8 cellular contexts compared by ENCODE assay signal in the genomic region with DNA sequence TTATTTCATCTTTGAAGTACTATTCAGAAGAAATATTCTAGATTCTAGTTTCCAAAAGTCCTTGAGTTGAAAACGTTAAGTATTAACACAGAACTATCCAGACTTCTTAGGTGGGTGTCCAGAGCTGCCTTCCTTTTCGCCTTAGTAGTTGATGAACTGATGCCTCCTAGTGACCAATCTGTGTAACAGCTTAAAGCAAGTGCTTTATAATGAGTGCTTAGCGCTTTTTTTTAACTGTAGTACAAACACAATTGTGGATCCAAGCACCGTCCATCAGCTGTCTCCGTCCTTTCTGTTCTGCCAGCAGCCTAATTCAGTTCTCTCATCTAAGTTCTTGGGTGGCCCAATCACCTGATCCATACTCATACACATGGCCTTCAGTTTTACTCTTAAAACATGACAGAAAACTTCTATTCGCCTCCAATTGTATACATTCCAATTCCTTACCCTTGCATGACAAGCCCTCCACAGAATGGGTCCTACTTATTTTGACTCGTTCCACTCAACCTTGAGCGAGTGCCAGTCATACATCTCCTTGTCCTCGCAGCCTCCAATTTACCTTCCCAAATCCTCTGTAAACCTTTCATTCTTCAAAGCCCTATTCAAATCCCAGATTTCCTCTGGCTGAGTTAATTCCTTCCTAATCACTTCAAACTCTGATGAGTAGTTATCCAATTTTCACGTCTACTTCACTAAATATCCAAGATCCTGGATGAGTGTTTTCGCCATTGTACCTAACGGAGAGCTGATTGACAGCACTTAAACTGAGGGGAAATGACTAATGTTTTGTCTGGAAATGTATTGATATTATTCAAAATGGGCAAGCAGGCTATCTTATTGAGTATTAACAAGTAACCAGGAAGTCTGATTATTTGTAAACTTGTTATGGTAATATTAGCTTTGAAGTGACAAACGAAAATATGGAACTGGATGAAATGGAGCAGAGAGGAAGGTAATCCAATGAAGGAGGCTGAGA. TPM values are rescaled to one million over a fixed set of nuclear protein-coding genes. Genes with fewer than 3 reads are reported as not detected.
DNase-seq lines count a peak whose midpoint lies in the region; ATAC-seq and TF ChIP-seq lines count a peak whose summit lies in the region.

No MANE protein-coding gene starts in this region.

- peak overlapping the region; percentile 48; the same call in 1 of the 2 replicates for H3K23ac ChIP-seq in IMR-90 (ENCODE audit: low read depth, low read length)

- H2BK20ac ChIP-seq in IMR-90 (ENCODE audit: low read depth, low read length): no peak overlapping the region

- H3K27me3 ChIP-seq in IMR-90 (ENCODE audit: control insufficient read depth, insufficient read depth, low read length): no peaks in the 10 kb centered on the region
- H3K27me3 ChIP-seq in iPS-18a (ENCODE audit: control insufficient read depth, insufficient read depth, low read length): no peaks in the 10 kb centered on the region
- no peaks in the 10 kb centered on the region for H3K27me3 ChIP-seq in spleen (replicated peaks in 1 of 7)

- TF ChIP-seq POLR2A in IMR-90 (IDR thresholded peaks at IDR 0.05; ENCODE audit: low read depth, low read length) (no peak), spleen (IDR thresholded peaks at IDR 0.05) (no peak)

- H3K18ac ChIP-seq in IMR-90 (ENCODE audit: low read depth, low read length): no peak overlapping the region

- no peak overlapping the region for H3K27ac Mint-ChIP-seq in activated naive CD4-positive, alpha-beta T cell treated with anti-CD3 and anti-CD28 coated beads, Interleukin-2, amount 10 ng/mL, durations not matched to agents 7 days and 5 days

- H3K56ac ChIP-seq in IMR-90 (ENCODE audit: extremely low read depth, insufficient read depth, low read length): no peak overlapping the region

- H4K8ac ChIP-seq in IMR-90 (ENCODE audit: low read depth in 2 of 2, low read length in 2 of 2): peak overlapping the region in 1 of 2 experiments; percentile 19; a peak in 1 of 4 replicates

- peak; percentile 90 for TF ChIP-seq RAD21 in IMR-90 (IDR thresholded peaks at IDR 0.05; ENCODE audit: low read length)

- POLR2A ChIA-PET in IMR-90 (lab: Charles Lee; ENCODE audit: unreplicated experiment): no interaction called here

- H3K4me1 ChIP-seq in IMR-90 (ENCODE audit: control insufficient read depth, insufficient read depth, low read length) (peaks cover 11% of the 10 kb centered on the region), iPS-18a (ENCODE audit: control insufficient read depth, low read depth, low read length) (peaks cover 29% of the 10 kb centered on the region), spleen (peaks cover 3 to 39% (median 18%) of the 10 kb centered on the region in 6 donors)

- no peak overlapping the region for H2AFZ ChIP-seq in IMR-90 (replicated peaks; ENCODE audit: low read length, poor library complexity)

- H3K4me2 ChIP-seq in IMR-90 (ENCODE audit: low read depth, low read length): peak overlapping the region; percentile 67

- H2BK15ac ChIP-seq in IMR-90 (ENCODE audit: low read depth, low read length): no peak overlapping the region; the same call in 2 of the 3 replicates

- no peak overlapping the region for H3K27ac ChIP-seq in IMR-90 (ENCODE audit: insufficient read depth, low read length)
- H3K27ac ChIP-seq in iPS-18a (ENCODE audit: low read length): peak overlapping the region; percentile 44
- peak overlapping the region in 1 of 8 donors; percentile 5 for H3K27ac ChIP-seq in spleen

- TF ChIP-seq CTCF in IMR-90 (conservative IDR thresholded peaks at IDR 0.05; ENCODE audit: low read depth, low read length) (peak; percentile 87), spleen (IDR thresholded peaks at IDR 0.05 in 8 of 11, conservative IDR thresholded peaks at IDR 0.05 in 3 of 11) (peak; percentile 60 to 86 (median 78))

- CTCF ChIA-PET in activated naive CD4-positive, alpha-beta T cell treated with anti-CD3 and anti-CD28 coated beads, Interleukin-2, amount 10 ng/mL, durations not matched to agents 7 days and 5 days (lab: Charles Lee): interaction anchor here (0.7 to 2.2 kb wide), 20 partner anchors 10 to 552 kb away, joined by 3 to 25 read pairs (median 4); no protein-coding TSS in a partner anchor
- CTCF ChIA-PET in IMR-90 (lab: Yijun Ruan, JAX): interaction anchor here (1.1 kb wide), 1 partner anchor 512 kb away, joined by 3 read pairs; no protein-coding TSS in a partner anchor

- no peaks in the 10 kb centered on the region for H4K20me1 ChIP-seq in IMR-90 (ENCODE audit: insufficient read depth, low read length)

- peak overlapping the region; percentile 5; the same call in 1 of the 2 replicates for H2AK5ac ChIP-seq in IMR-90 (ENCODE audit: low read depth, low read length)

- H3K9me3 ChIP-seq in IMR-90 (ENCODE audit: control insufficient read depth, insufficient read depth, low read length) (no peaks in the 10 kb centered on the region), iPS-18a (ENCODE audit: control insufficient read depth, low read depth, low read length) (no peaks in the 10 kb centered on the region), spleen (no peaks in the 10 kb centered on the region)

- in situ Hi-C loops in IMR-90 (cut with MboI; ENCODE audit: low sequenced_read_pairs): loop anchor here (5.0 to 25.0 kb wide), 3 partner anchors 310 to 700 kb away; a partner anchor contains a TSS

- H2AK9ac ChIP-seq in IMR-90 (replicated peaks; ENCODE audit: low read depth, low read length, poor library complexity): no peak overlapping the region

- H3K4me3 Mint-ChIP-seq in activated naive CD4-positive, alpha-beta T cell treated with anti-CD3 and anti-CD28 coated beads, Interleukin-2, amount 10 ng/mL, durations not matched to agents 7 days and 5 days: no peak overlapping the region

- ATAC-seq in GM21717 (IDR thresholded peaks at IDR 0.05; ENCODE audit: unreplicated experiment): peak; percentile 63
- ATAC-seq in IMR-90 (ENCODE audit: low read depth): peak; percentile 58

- no peak overlapping the region; the same call in 1 of the 2 replicates for H3K9ac ChIP-seq in IMR-90 (ENCODE audit: low read depth, low read length)
- H3K9ac ChIP-seq in iPS-18a (ENCODE audit: low read length): no peak overlapping the region

- H3K9me3 Mint-ChIP-seq in activated naive CD4-positive, alpha-beta T cell treated with anti-CD3 and anti-CD28 coated beads, Interleukin-2, amount 10 ng/mL, durations not matched to agents 7 days and 5 days: no peaks in the 10 kb centered on the region

- peaks cover 10 to 44% of the 10 kb centered on the region in 2 experiments for H3K79me1 ChIP-seq in IMR-90 (ENCODE audit: low read depth in 1 of 2, low read length in 2 of 2)

- H4K91ac ChIP-seq in IMR-90 (ENCODE audit: insufficient read depth, low read depth, low read length): 0 out of 2 replicates have a peak overlapping the region, but pooled peaks have one; percentile 21

- peaks cover 7% of the 10 kb centered on the region for H3K9me1 ChIP-seq in IMR-90 (ENCODE audit: insufficient read depth, low read length)

- 0 out of 2 replicates have a peak overlapping the region, but pooled peaks have one; percentile 17 for H3K14ac ChIP-seq in IMR-90 (replicated peaks; ENCODE audit: low read depth, low read length)

- 0 out of 2 replicates have a peak overlapping the region, but pooled peaks have one; percentile 42 for H3K4ac ChIP-seq in IMR-90 (ENCODE audit: low read depth, low read length)

- peak overlapping the region; percentile 9; the same call in 1 of the 2 replicates for H2BK120ac ChIP-seq in IMR-90 (ENCODE audit: low read depth, low read length)

- no peaks in the 10 kb centered on the region for H3K36me3 Mint-ChIP-seq in activated naive CD4-positive, alpha-beta T cell treated with anti-CD3 and anti-CD28 coated beads, Interleukin-2, amount 10 ng/mL, durations not matched to agents 7 days and 5 days

- 44% methylated on average over 7 of the region's 13 CpGs; no CpG with 5 or more reads in 1 of the 2 experiments for WGBS in IMR-90 (ENCODE audit: extremely low coverage in 2 of 2, insufficient read length in 1 of 2), 2 experiments
- 24 to 31% (median 25%) methylated on average over 13 of the region's 13 CpGs for whole genome bisulfite sequencing in spleen, 5 donors

- peak overlapping the region; percentile 0 for H2BK5ac ChIP-seq in IMR-90 (ENCODE audit: low read depth, low read length, poor library complexity, severe bottlenecking)

- H3K4me1 Mint-ChIP-seq in activated naive CD4-positive, alpha-beta T cell treated with anti-CD3 and anti-CD28 coated beads, Interleukin-2, amount 10 ng/mL, durations not matched to agents 7 days and 5 days: peaks cover 10% of the 10 kb centered on the region

- no peak overlapping the region for H4K5ac ChIP-seq in IMR-90 (ENCODE audit: low read depth, low read length)

- dilution Hi-C loops in IMR-90 (cut with HindIII; ENCODE audit: low sequenced_read_pairs, unreplicated experiment): no loop called here

- BruUV-seq in IMR-90 (replicated peaks; lab: Mats Ljungman, UMichigan): no TSS peak

- H3K4me3 ChIP-seq in IMR-90 (ENCODE audit: insufficient read depth, low read depth, low read length) (no peak overlapping the region), iPS-18a (ENCODE audit: low read length) (no peak overlapping the region), spleen (no peak overlapping the region)

- intact Hi-C loops in IMR-90 (cut with micrococcal nuclease) (no loop called here), spleen (cut with DNase I; ENCODE audit: low total_unique reads) (no loop called here)

- H3K27me3 Mint-ChIP-seq in activated naive CD4-positive, alpha-beta T cell treated with anti-CD3 and anti-CD28 coated beads, Interleukin-2, amount 10 ng/mL, durations not matched to agents 7 days and 5 days: peaks cover 5% of the 10 kb centered on the region

- peak; percentile 24 for DNase-seq in activated naive CD4-positive, alpha-beta T cell treated with anti-CD3 and anti-CD28 coated beads, Interleukin-2, amount 10 ng/mL, durations not matched to agents 7 days and 5 days
- no peak for DNase-seq in activated naive CD4-positive, alpha-beta T cell treated with Interleukin-2 at 50 U/mL for 16 hours
- peak; percentile 87 for DNase-seq in IMR-90
- DNase-seq in NOMO-1 treated with dmso at 0.1 percent for 144 hours (lab: John Stamatoyannopoulos, UW; ENCODE audit: unreplicated experiment): peak; percentile 61
- peak; percentile 83 for DNase-seq in astrocyte of the hippocampus (ENCODE audit: low read depth, low spot score)
- no peak for DNase-seq in spleen

- H3K36me3 ChIP-seq in IMR-90 (ENCODE audit: control insufficient read depth, insufficient read depth, low read length): no peaks in the 10 kb centered on the region
- H3K36me3 ChIP-seq in iPS-18a (ENCODE audit: control insufficient read depth, low read depth, low read length): no peaks in the 10 kb centered on the region
- no peaks in the 10 kb centered on the region for H3K36me3 ChIP-seq in spleen

RNA-seq across cellular contexts. Expression of a gene that starts 5.8 kb away (rescaled TPM):
- 27.8 and 47.8 TPM in 2 replicates for total RNA-seq in IMR-90 (2012; rRNA removed)
- polyA plus RNA-seq in IMR-90 (2012; rRNA removed): 28.9 and 32.4 TPM in 2 replicates
- 38.1 and 58.3 TPM in 2 replicates for polyA plus RNA-seq in IMR-90 (2012; cell fraction: cytosol; rRNA removed)
- 63.4 and 81.1 TPM in 2 replicates for polyA plus RNA-seq in IMR-90 (2012; cell fraction: nucleus; rRNA removed; ENCODE audit: low replicate concordance)
- total RNA-seq in spleen: 10 to 100 TPM in 6 of 7 donors, 1 to 10 TPM in 1; 9.3 to 44.4 (median 23.9) TPM
- polyA plus RNA-seq in spleen: 1 to 10 TPM; 2.2 to 5.5 (median 2.2) TPM

RNA-seq across cellular contexts. Expression of a gene that starts 47.1 kb away (rescaled TPM):
- total RNA-seq in IMR-90 (2012; rRNA removed) (86.4 and 166 TPM in 2 replicates), spleen (100 to 1,000 TPM; 353 to 460 (median 404) TPM)
- polyA plus RNA-seq in IMR-90 (2012; rRNA removed) (160 and 200 TPM in 2 replicates), spleen (100 to 1,000 TPM; 354 to 533 (median 456) TPM)
- polyA plus RNA-seq in IMR-90 (2012; cell fraction: cytosol; rRNA removed): 69.9 and 71.8 TPM in 2 replicates
- 28.8 and 129 TPM in 2 replicates for polyA plus RNA-seq in IMR-90 (2012; cell fraction: nucleus; rRNA removed; ENCODE audit: low replicate concordance)

Comparison
In these comparisons a context has a peak if more than half of its experiments do, and no peak if none do; other contexts are left out.
1. DNase-seq: peak in activated naive CD4-positive, alpha-beta T cell treated with anti-CD3 and anti-CD28 coated beads, Interleukin-2, amount 10 ng/mL, durations not matched to agents 7 days and 5 days (single experiment), IMR-90 (single experiment), NOMO-1 treated with dmso at 0.1 percent for 144 hours (single experiment) and astrocyte of the hippocampus (single experiment); none in activated naive CD4-positive, alpha-beta T cell treated with Interleukin-2 at 50 U/mL for 16 hours (single experiment) and spleen (single experiment).